In the genomic region with DNA sequence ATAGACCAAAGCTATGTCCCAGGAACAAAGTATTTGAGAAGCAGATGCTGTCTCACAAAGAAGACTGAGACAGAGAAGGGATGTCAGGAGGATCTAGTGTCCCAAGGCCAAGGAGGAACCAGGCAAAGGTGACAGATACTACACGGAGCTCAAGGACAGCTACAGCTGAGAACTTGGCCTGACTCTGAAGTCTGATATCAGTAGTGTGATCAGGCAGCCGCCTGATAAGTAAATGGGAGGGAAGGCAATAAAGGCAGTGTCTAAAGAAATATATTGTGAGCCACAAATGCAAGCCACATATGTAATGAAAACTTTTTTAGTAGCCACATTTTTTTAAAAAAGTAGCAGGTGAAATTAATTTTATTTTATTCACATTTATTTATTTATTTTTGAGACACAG, we compare ENCODE assay signal across 33 cellular contexts. TPM values are rescaled to one million over a fixed set of nuclear protein-coding genes. Genes with fewer than 3 reads are reported as not detected.
DNase-seq lines count a peak whose midpoint lies in the region; ATAC-seq, FAIRE-seq and TF ChIP-seq lines count a peak whose summit lies in the region.
"Had no signal": no experiment of that assay in that cellular context is flagged by ENCODE, and none has a peak within 500 bp of the region (broad histone marks: within the 10 kb centered on the region; RNA-seq: fewer than 3 reads in every experiment).

No MANE protein-coding gene starts in this region.

- H3K36me3 Mint-ChIP-seq in astrocyte (ENCODE audit: low read depth, unreplicated experiment), result no peaks in the 10 kb centered on the region
- no peaks in the 10 kb centered on the region for H3K36me3 Mint-ChIP-seq in nephron (ENCODE audit: low read depth)
- H3K36me3 Mint-ChIP-seq: neural progenitor cell had no signal

- CTCF ChIA-PET in IMR-90 (lab: Yijun Ruan, JAX), result no interaction called here

- ATAC-seq in IMR-90 (ENCODE audit: low read depth) (no peak), GM19035 (IDR thresholded peaks at IDR 0.05; ENCODE audit: unreplicated experiment) (no peak), HG03571 (IDR thresholded peaks at IDR 0.05; ENCODE audit: unreplicated experiment) (no peak)
- ATAC-seq: heart left ventricle, right lobe of liver, SK-N-SH treated with all-trans-retinoic acid at 6 μM for 48 hours had no signal

- H2BK5ac ChIP-seq in IMR-90 (ENCODE audit: low read depth, low read length, poor library complexity, severe bottlenecking), result no peak overlapping the region

- H3K4me3 ChIP-seq in IMR-90 (ENCODE audit: insufficient read depth, low read depth, low read length) (no peak overlapping the region), astrocyte (ENCODE audit: insufficient read depth, low read depth, low read length) (no peak overlapping the region), Karpas-422 (ENCODE audit: low read length) (no peak overlapping the region)
- H3K4me3 ChIP-seq: adrenal gland, BLaER1, heart left ventricle, lung, neural progenitor cell, right lobe of liver, vagina had no signal

- H2AFZ ChIP-seq in IMR-90 (replicated peaks; ENCODE audit: low read length, poor library complexity) (peak overlapping the region; percentile 40), astrocyte (ENCODE audit: low read depth, low read length) (no peak overlapping the region), Karpas-422 (ENCODE audit: low read length) (no peak overlapping the region)
- H2AFZ ChIP-seq: neural progenitor cell had no signal

- peak overlapping the region; percentile 77 for H3K4ac ChIP-seq in IMR-90 (ENCODE audit: low read depth, low read length)

- peak overlapping the region; percentile 97; the same call in 2 of the 3 replicates for H2BK15ac ChIP-seq in IMR-90 (ENCODE audit: low read depth, low read length)

- no peaks in the 10 kb centered on the region for H3K36me3 ChIP-seq in IMR-90 (ENCODE audit: control insufficient read depth, insufficient read depth, low read length)
- H3K36me3 ChIP-seq in astrocyte (ENCODE audit: insufficient read depth, low read length), result no peaks in the 10 kb centered on the region
- H3K36me3 ChIP-seq in Karpas-422 (ENCODE audit: insufficient read depth, low read length), result no peaks in the 10 kb centered on the region
- H3K36me3 ChIP-seq: adrenal gland, BLaER1, heart left ventricle, neural progenitor cell, right lobe of liver, vagina had no signal

- intact Hi-C loops in IMR-90 (cut with micrococcal nuclease), result no loop called here

- peak overlapping the region; percentile 90 for H2BK20ac ChIP-seq in IMR-90 (ENCODE audit: low read depth, low read length)

- TF ChIP-seq CTCF in 22Rv1 (IDR thresholded peaks at IDR 0.05) (no peak), IMR-90 (conservative IDR thresholded peaks at IDR 0.05; ENCODE audit: low read depth, low read length) (no peak), astrocyte (IDR thresholded peaks at IDR 0.05; ENCODE audit: insufficient read depth, low read depth, low read length) (no peak), nephron (IDR thresholded peaks at IDR 0.05; ENCODE audit: unreplicated experiment in 3 of 3) (no peak)

- peak overlapping the region; percentile 62 for H4K91ac ChIP-seq in IMR-90 (ENCODE audit: insufficient read depth, low read depth, low read length)

- peaks cover 9 to 45% of the 10 kb centered on the region in 2 experiments; a peak in 2 of 4 replicates for H3K79me1 ChIP-seq in IMR-90 (ENCODE audit: low read depth in 1 of 2, low read length in 2 of 2)

- no peaks in the 10 kb centered on the region for H3K9me3 ChIP-seq in IMR-90 (ENCODE audit: control insufficient read depth, insufficient read depth, low read length)
- no peaks in the 10 kb centered on the region for H3K9me3 ChIP-seq in astrocyte (ENCODE audit: insufficient read depth, low read depth, low read length)
- H3K9me3 ChIP-seq in Karpas-422 (ENCODE audit: low read length), result no peaks in the 10 kb centered on the region
- H3K9me3 ChIP-seq: adrenal gland, BLaER1, Caco-2, heart left ventricle, right lobe of liver, vagina had no signal

- DNase-seq in IMR-90 (no peak), astrocyte (ENCODE audit: low read depth) (no peak), Karpas-422 (no peak), NCI-H1092 (lab: John Stamatoyannopoulos, UW) (no peak)
- DNase-seq: activated CD4-positive, alpha-beta T cell treated with anti-CD3 and anti-CD28 coated beads for 4 hours; activated CD8-positive, alpha-beta memory T cell treated with anti-CD3 and anti-CD28 coated beads for 24 hours; activated effector memory CD4-positive, alpha-beta T cell treated with anti-CD3 and anti-CD28 coated beads, Interleukin-2, amount 50 U/mL, for 16 hours; adrenal gland; Caco-2; H7; heart left ventricle; NCI-H1694; NCI-H446 treated with DMSO at 0.1 percent for 48 hours; NCI-H82; right lobe of liver; stimulated activated CD4-positive, alpha-beta T cell treated with anti-CD3 and anti-CD28 coated beads, Interleukin-12 subunit alpha, Interleukin-12 subunit beta, amount 100 ng/mL, for 4 hours; stimulated activated CD4-positive, alpha-beta T cell treated with anti-CD3 and anti-CD28 coated beads, Interleukin-4, amount 100 ng/mL, for 1 hour; T-helper 2 cell had no signal

- H3K79me2 ChIP-seq in astrocyte (ENCODE audit: insufficient read depth, low read length) (peaks cover 2% of the 10 kb centered on the region), Karpas-422 (ENCODE audit: low read length) (no peaks in the 10 kb centered on the region)

- in situ Hi-C loops in IMR-90 (cut with MboI; ENCODE audit: low sequenced_read_pairs), result loop anchor here (25.0 kb wide), 1 partner anchor 569 kb away; no protein-coding TSS in a partner anchor

- H3K9ac ChIP-seq in IMR-90 (ENCODE audit: low read depth, low read length), result no peak overlapping the region
- no peak overlapping the region for H3K9ac ChIP-seq in astrocyte (ENCODE audit: low read length)
- H3K9ac ChIP-seq in Karpas-422 (ENCODE audit: low read length), result no peak overlapping the region
- H3K9ac ChIP-seq: BLaER1, KMS-11, neural progenitor cell had no signal

- H3K27me3 Mint-ChIP-seq in astrocyte (ENCODE audit: low read depth, unreplicated experiment) (no peaks in the 10 kb centered on the region), nephron (ENCODE audit: low read depth) (no peaks in the 10 kb centered on the region)

- WGBS in IMR-90 (ENCODE audit: extremely low coverage in 2 of 2, insufficient read length in 1 of 2), 2 experiments, result 60% methylated on average over 1 of the region's 2 CpGs; no CpG with 5 or more reads in 1 of the 2 experiments

- H2AK9ac ChIP-seq in IMR-90 (replicated peaks; ENCODE audit: low read depth, low read length, poor library complexity), result no peak overlapping the region

- no peak for FAIRE-seq in astrocyte (lab: Jason Lieb, UNC)
- FAIRE-seq: G401.6 had no signal

- H3K14ac ChIP-seq in IMR-90 (replicated peaks; ENCODE audit: low read depth, low read length), result no peak overlapping the region; the same call in 1 of the 2 replicates

- no peak for TF ChIP-seq RAD21 in IMR-90 (IDR thresholded peaks at IDR 0.05; ENCODE audit: low read length)

- H3K4me1 ChIP-seq in IMR-90 (ENCODE audit: control insufficient read depth, insufficient read depth, low read length), result peaks cover 12% of the 10 kb centered on the region
- peaks cover 24% of the 10 kb centered on the region for H3K4me1 ChIP-seq in astrocyte (ENCODE audit: insufficient read depth, low read length)
- peaks cover 4% of the 10 kb centered on the region for H3K4me1 ChIP-seq in Karpas-422 (ENCODE audit: low read length)
- H3K4me1 ChIP-seq: right lobe of liver had no signal

- no TSS peak for BruUV-seq in IMR-90 (replicated peaks; lab: Mats Ljungman, UMichigan)

- peaks cover 11% of the 10 kb centered on the region for H3K4me1 Mint-ChIP-seq in astrocyte (ENCODE audit: low read depth, unreplicated experiment)
- peaks cover 15% of the 10 kb centered on the region for H3K4me1 Mint-ChIP-seq in nephron

- peak overlapping the region; percentile 80; the same call in 1 of the 2 replicates for H3K27ac ChIP-seq in 22Rv1
- no peak overlapping the region for H3K27ac ChIP-seq in IMR-90 (ENCODE audit: insufficient read depth, low read length)
- no peak overlapping the region for H3K27ac ChIP-seq in astrocyte (ENCODE audit: low read depth, low read length)
- no peak overlapping the region for H3K27ac ChIP-seq in Karpas-422 (ENCODE audit: low read length)
- H3K27ac ChIP-seq: adrenal gland, BLaER1, heart left ventricle, KMS-11, neural progenitor cell, right lobe of liver, vagina, VCaP had no signal

- H3K4me3 Mint-ChIP-seq in astrocyte (ENCODE audit: unreplicated experiment) (no peak overlapping the region), nephron (no peak overlapping the region)
- H3K4me3 Mint-ChIP-seq: neural progenitor cell had no signal

- no peaks in the 10 kb centered on the region for H3K9me2 ChIP-seq in Karpas-422 (replicated peaks; ENCODE audit: insufficient read depth, low read length)

- POLR2A ChIA-PET in IMR-90 (lab: Charles Lee; ENCODE audit: unreplicated experiment), result no interaction called here

- 0 out of 4 replicates have a peak overlapping the region, but pooled peaks of 1 of the 2 experiments have one; percentile 79 for H4K8ac ChIP-seq in IMR-90 (ENCODE audit: low read depth in 2 of 2, low read length in 2 of 2)

- peak overlapping the region; percentile 64; the same call in 1 of the 2 replicates for H3K18ac ChIP-seq in IMR-90 (ENCODE audit: low read depth, low read length)

- H3K27ac Mint-ChIP-seq in astrocyte (ENCODE audit: unreplicated experiment) (peak overlapping the region; percentile 86), nephron (peak overlapping the region in 2 of 3 experiments; percentile 8 to 71)
- H3K27ac Mint-ChIP-seq: neural progenitor cell had no signal

- dilution Hi-C loops in IMR-90 (cut with HindIII; ENCODE audit: low sequenced_read_pairs, unreplicated experiment), result no loop called here

- H3K27me3 ChIP-seq in IMR-90 (ENCODE audit: control insufficient read depth, insufficient read depth, low read length) (no peaks in the 10 kb centered on the region), astrocyte (ENCODE audit: insufficient read depth, low read length) (no peaks in the 10 kb centered on the region), Karpas-422 (ENCODE audit: low read length) (no peaks in the 10 kb centered on the region)
- H3K27me3 ChIP-seq: adrenal gland, heart left ventricle, right lobe of liver, vagina had no signal

- no peak overlapping the region for H3K56ac ChIP-seq in IMR-90 (ENCODE audit: extremely low read depth, insufficient read depth, low read length)

- H2BK120ac ChIP-seq in IMR-90 (ENCODE audit: low read depth, low read length), result peak overlapping the region; percentile 73

- H4K20me1 ChIP-seq in IMR-90 (ENCODE audit: insufficient read depth, low read length) (no peaks in the 10 kb centered on the region), astrocyte (ENCODE audit: insufficient read depth, low read length) (no peaks in the 10 kb centered on the region), Karpas-422 (ENCODE audit: insufficient read depth, low read depth, low read length) (no peaks in the 10 kb centered on the region)
- H4K20me1 ChIP-seq: BLaER1 had no signal

- no peak overlapping the region; the same call in 1 of the 2 replicates for H3K23ac ChIP-seq in IMR-90 (ENCODE audit: low read depth, low read length)

- peaks cover 12% of the 10 kb centered on the region for H3K9me1 ChIP-seq in IMR-90 (ENCODE audit: insufficient read depth, low read length)

- H4K5ac ChIP-seq in IMR-90 (ENCODE audit: low read depth, low read length), result peak overlapping the region; percentile 90; the same call in 1 of the 2 replicates

- H3K4me2 ChIP-seq in IMR-90 (ENCODE audit: low read depth, low read length) (no peak overlapping the region), astrocyte (ENCODE audit: low read length) (no peak overlapping the region), Karpas-422 (ENCODE audit: low read depth, low read length, poor library complexity, severe bottlenecking) (no peak overlapping the region)
- H3K4me2 ChIP-seq: BLaER1, KMS-11, neural progenitor cell had no signal

- H3K9me3 Mint-ChIP-seq in astrocyte (ENCODE audit: unreplicated experiment) (no peaks in the 10 kb centered on the region), nephron (no peaks in the 10 kb centered on the region)
- H3K9me3 Mint-ChIP-seq: neural progenitor cell had no signal

- TF ChIP-seq POLR2A in IMR-90 (IDR thresholded peaks at IDR 0.05; ENCODE audit: low read depth, low read length), result no peak

- H2AK5ac ChIP-seq in IMR-90 (ENCODE audit: low read depth, low read length), result peak overlapping the region; percentile 91

RNA-seq across cellular contexts. Expression of a gene that starts 20.4 kb away (rescaled TPM):
- total RNA-seq in IMR-90 (2012; rRNA removed) (not detected in 2 replicates), astrocyte (1.1 and 2.9 TPM in 2 replicates)
- polyA plus RNA-seq in IMR-90 (2012; rRNA removed), result 0.63 and 0.85 TPM in 2 replicates
- polyA plus RNA-seq in IMR-90 (2012; cell fraction: cytosol; rRNA removed), result 0.36 and 0.53 TPM in 2 replicates
- 2.2 and 3.8 TPM in 2 replicates for polyA plus RNA-seq in IMR-90 (2012; cell fraction: nucleus; rRNA removed; ENCODE audit: low replicate concordance)
- total RNA-seq in Karpas-422 (2014; rRNA removed; shearing (Covaris generic); ENCODE audit: low replicate concordance), result not detected in 2 replicates
- total RNA-seq: Caco-2, H7, HT1080, kidney epithelial cell, right lobe of liver, subcutaneous adipose tissue, vagina had no signal

RNA-seq across cellular contexts. Expression of a gene that starts 49.4 kb away (rescaled TPM):
- total RNA-seq in IMR-90 (2012; rRNA removed), result 0.18 and 0.28 TPM in 2 replicates
- 0.38 and 0.56 TPM in 2 replicates for polyA plus RNA-seq in IMR-90 (2012; rRNA removed)
- 0.03 and 0.48 TPM in 2 replicates for polyA plus RNA-seq in IMR-90 (2012; cell fraction: cytosol; rRNA removed)
- polyA plus RNA-seq in IMR-90 (2012; cell fraction: nucleus; rRNA removed; ENCODE audit: low replicate concordance), result 0.92 and 1.6 TPM in 2 replicates
- 0.68 and 0.91 TPM in 2 replicates for total RNA-seq in astrocyte
- total RNA-seq in Karpas-422 (2014; rRNA removed; shearing (Covaris generic); ENCODE audit: low replicate concordance), result 0.47 TPM in 1 of 2 replicates, not detected in the other

RNA-seq across cellular contexts. Expression of a gene that starts 49.5 kb away (rescaled TPM):
- 3.9 and 4.1 TPM in 2 replicates for total RNA-seq in IMR-90 (2012; rRNA removed)
- polyA plus RNA-seq in IMR-90 (2012; rRNA removed), result 12.4 and 14.7 TPM in 2 replicates
- polyA plus RNA-seq in IMR-90 (2012; cell fraction: cytosol; rRNA removed), result 13.0 and 18.1 TPM in 2 replicates
- polyA plus RNA-seq in IMR-90 (2012; cell fraction: nucleus; rRNA removed; ENCODE audit: low replicate concordance), result 70.8 and 113 TPM in 2 replicates
- 22.6 and 27.3 TPM in 2 replicates for total RNA-seq in astrocyte
- 9.9 and 28.6 TPM in 2 replicates for total RNA-seq in Karpas-422 (2014; rRNA removed; shearing (Covaris generic); ENCODE audit: low replicate concordance)
